1 cellular context compared by ENCODE assay signal in the genomic region with DNA sequence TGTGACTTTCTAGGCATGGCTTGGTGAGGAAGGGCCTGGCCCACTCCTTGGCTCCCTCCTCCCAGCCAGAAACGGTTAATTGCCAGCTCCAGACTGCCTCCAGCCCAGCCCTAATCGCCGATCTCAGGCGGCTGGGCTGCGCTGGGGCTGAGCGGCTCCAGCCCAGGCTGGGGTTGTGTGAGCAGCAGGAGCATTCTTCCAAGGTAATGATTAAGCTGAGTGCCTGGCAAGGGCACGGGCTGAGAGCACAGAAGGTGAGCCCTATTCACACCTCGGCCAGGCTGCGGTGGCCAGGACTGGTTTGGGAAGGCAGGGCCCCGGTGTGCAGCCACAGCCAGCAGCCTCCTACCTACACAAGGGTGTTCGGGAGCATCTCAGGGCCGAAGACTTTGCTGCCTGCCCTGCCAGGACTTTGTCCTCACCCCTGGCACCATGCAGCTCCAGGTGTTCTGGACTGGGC.
TF ChIP-seq lines count a peak whose summit lies in the region.

A gene (plus strand): TSS at position 257 of the 460 bp plus-strand sequence. CDS start 176 bp downstream, at position 433.

TF ChIP-seq in HepG2, 621 proteins besides CTCF, POLR2A, EP300 and RAD21 (continued from another document):
- TF ChIP-seq NCOR1 (IDR thresholded peaks at IDR 0.05; ENCODE audit: borderline replicate concordance, low read length): no peak
- TF ChIP-seq, protein P1, sequence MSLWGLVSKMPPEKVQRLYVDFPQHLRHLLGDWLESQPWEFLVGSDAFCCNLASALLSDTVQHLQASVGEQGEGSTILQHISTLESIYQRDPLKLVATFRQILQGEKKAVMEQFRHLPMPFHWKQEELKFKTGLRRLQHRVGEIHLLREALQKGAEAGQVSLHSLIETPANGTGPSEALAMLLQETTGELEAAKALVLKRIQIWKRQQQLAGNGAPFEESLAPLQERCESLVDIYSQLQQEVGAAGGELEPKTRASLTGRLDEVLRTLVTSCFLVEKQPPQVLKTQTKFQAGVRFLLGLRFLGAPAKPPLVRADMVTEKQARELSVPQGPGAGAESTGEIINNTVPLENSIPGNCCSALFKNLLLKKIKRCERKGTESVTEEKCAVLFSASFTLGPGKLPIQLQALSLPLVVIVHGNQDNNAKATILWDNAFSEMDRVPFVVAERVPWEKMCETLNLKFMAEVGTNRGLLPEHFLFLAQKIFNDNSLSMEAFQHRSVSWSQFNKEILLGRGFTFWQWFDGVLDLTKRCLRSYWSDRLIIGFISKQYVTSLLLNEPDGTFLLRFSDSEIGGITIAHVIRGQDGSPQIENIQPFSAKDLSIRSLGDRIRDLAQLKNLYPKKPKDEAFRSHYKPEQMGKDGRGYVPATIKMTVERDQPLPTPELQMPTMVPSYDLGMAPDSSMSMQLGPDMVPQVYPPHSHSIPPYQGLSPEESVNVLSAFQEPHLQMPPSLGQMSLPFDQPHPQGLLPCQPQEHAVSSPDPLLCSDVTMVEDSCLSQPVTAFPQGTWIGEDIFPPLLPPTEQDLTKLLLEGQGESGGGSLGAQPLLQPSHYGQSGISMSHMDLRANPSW (CRISPR knock-in tag; IDR thresholded peaks at IDR 0.05; ENCODE audit: borderline replicate concordance): no peak
- TF ChIP-seq ZNF235 (CRISPR knock-in tag; IDR thresholded peaks at IDR 0.05; ENCODE audit: borderline replicate concordance): no peak
- TF ChIP-seq, protein P2, sequence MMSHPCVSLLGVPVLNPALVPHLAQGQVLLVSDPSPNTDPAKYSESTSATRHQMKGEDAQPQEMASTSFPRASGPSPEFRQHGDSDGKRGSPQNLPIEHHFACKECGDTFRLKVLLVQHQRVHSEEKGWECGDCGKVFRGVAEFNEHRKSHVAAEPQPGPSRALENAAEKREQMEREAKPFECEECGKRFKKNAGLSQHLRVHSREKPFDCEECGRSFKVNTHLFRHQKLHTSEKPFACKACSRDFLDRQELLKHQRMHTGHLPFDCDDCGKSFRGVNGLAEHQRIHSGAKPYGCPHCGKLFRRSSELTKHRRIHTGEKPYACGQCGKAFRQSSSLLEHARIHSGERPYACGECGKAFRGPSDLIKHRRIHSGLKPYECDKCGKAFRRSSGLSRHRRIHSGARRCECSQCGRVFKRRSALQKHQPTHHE (CRISPR knock-in tag; IDR thresholded peaks at IDR 0.05; ENCODE audit: borderline replicate concordance): no peak
- TF ChIP-seq, protein P3, sequence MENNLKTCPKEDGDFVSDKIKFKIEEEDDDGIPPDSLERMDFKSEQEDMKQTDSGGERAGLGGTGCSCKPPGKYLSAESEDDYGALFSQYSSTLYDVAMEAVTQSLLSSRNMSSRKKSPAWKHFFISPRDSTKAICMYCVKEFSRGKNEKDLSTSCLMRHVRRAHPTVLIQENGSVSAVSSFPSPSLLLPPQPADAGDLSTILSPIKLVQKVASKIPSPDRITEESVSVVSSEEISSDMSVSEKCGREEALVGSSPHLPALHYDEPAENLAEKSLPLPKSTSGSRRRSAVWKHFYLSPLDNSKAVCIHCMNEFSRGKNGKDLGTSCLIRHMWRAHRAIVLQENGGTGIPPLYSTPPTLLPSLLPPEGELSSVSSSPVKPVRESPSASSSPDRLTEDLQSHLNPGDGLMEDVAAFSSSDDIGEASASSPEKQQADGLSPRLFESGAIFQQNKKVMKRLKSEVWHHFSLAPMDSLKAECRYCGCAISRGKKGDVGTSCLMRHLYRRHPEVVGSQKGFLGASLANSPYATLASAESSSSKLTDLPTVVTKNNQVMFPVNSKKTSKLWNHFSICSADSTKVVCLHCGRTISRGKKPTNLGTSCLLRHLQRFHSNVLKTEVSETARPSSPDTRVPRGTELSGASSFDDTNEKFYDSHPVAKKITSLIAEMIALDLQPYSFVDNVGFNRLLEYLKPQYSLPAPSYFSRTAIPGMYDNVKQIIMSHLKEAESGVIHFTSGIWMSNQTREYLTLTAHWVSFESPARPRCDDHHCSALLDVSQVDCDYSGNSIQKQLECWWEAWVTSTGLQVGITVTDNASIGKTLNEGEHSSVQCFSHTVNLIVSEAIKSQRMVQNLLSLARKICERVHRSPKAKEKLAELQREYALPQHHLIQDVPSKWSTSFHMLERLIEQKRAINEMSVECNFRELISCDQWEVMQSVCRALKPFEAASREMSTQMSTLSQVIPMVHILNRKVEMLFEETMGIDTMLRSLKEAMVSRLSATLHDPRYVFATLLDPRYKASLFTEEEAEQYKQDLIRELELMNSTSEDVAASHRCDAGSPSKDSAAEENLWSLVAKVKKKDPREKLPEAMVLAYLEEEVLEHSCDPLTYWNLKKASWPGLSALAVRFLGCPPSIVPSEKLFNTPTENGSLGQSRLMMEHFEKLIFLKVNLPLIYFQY (CRISPR knock-in tag; IDR thresholded peaks at IDR 0.05; ENCODE audit: borderline replicate concordance): peak; percentile 39; the same call in 1 of the 2 replicates
- TF ChIP-seq, protein P4, sequence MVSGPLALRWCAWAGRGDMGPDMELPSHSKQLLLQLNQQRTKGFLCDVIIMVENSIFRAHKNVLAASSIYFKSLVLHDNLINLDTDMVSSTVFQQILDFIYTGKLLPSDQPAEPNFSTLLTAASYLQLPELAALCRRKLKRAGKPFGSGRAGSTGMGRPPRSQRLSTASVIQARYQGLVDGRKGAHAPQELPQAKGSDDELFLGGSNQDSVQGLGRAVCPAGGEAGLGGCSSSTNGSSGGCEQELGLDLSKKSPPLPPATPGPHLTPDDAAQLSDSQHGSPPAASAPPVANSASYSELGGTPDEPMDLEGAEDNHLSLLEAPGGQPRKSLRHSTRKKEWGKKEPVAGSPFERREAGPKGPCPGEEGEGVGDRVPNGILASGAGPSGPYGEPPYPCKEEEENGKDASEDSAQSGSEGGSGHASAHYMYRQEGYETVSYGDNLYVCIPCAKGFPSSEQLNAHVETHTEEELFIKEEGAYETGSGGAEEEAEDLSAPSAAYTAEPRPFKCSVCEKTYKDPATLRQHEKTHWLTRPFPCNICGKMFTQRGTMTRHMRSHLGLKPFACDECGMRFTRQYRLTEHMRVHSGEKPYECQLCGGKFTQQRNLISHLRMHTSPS (CRISPR knock-in tag; IDR thresholded peaks at IDR 0.05; ENCODE audit: low read depth): 0 out of 2 replicates have a peak, but pooled peaks have one; percentile 49
- TF ChIP-seq MIER2 (CRISPR knock-in tag; IDR thresholded peaks at IDR 0.05): no peak
- TF ChIP-seq ZNF652 (CRISPR knock-in tag; IDR thresholded peaks at IDR 0.05; ENCODE audit: borderline replicate concordance, low read depth): peak; percentile 71
- 0 out of 2 replicates have a peak, but pooled peaks have one; percentile 54 for TF ChIP-seq SALL1 (CRISPR knock-in tag; IDR thresholded peaks at IDR 0.05)
- no peak for TF ChIP-seq LCORL (IDR thresholded peaks at IDR 0.05)
- TF ChIP-seq LCORL (CRISPR knock-in tag; IDR thresholded peaks at IDR 0.05): no peak
- TF ChIP-seq, protein P5, sequence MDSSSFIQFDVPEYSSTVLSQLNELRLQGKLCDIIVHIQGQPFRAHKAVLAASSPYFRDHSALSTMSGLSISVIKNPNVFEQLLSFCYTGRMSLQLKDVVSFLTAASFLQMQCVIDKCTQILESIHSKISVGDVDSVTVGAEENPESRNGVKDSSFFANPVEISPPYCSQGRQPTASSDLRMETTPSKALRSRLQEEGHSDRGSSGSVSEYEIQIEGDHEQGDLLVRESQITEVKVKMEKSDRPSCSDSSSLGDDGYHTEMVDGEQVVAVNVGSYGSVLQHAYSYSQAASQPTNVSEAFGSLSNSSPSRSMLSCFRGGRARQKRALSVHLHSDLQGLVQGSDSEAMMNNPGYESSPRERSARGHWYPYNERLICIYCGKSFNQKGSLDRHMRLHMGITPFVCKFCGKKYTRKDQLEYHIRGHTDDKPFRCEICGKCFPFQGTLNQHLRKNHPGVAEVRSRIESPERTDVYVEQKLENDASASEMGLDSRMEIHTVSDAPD (CRISPR knock-in tag; IDR thresholded peaks at IDR 0.05): 0 out of 2 replicates have a peak, but pooled peaks have one; percentile 45
- TF ChIP-seq MZF1 (CRISPR knock-in tag; IDR thresholded peaks at IDR 0.05; ENCODE audit: borderline replicate concordance): no peak
- TF ChIP-seq, protein P6, sequence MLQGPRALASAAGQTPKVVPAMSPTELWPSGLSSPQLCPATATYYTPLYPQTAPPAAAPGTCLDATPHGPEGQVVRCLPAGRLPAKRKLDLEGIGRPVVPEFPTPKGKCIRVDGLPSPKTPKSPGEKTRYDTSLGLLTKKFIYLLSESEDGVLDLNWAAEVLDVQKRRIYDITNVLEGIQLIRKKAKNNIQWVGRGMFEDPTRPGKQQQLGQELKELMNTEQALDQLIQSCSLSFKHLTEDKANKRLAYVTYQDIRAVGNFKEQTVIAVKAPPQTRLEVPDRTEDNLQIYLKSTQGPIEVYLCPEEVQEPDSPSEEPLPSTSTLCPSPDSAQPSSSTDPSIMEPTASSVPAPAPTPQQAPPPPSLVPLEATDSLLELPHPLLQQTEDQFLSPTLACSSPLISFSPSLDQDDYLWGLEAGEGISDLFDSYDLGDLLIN (CRISPR knock-in tag; IDR thresholded peaks at IDR 0.05; ENCODE audit: borderline replicate concordance): no peak
- TF ChIP-seq SATB2 (CRISPR knock-in tag; IDR thresholded peaks at IDR 0.05): no peak
- TF ChIP-seq POGZ (CRISPR knock-in tag; IDR thresholded peaks at IDR 0.05): no peak
- TF ChIP-seq NFIC (IDR thresholded peaks at IDR 0.05; ENCODE audit: low read length): no peak
- TF ChIP-seq ZNF674 (CRISPR knock-in tag; IDR thresholded peaks at IDR 0.05; ENCODE audit: low read depth): no peak
- no peak for TF ChIP-seq ETV5 (CRISPR knock-in tag; IDR thresholded peaks at IDR 0.05; ENCODE audit: borderline replicate concordance)
- TF ChIP-seq, protein P7, sequence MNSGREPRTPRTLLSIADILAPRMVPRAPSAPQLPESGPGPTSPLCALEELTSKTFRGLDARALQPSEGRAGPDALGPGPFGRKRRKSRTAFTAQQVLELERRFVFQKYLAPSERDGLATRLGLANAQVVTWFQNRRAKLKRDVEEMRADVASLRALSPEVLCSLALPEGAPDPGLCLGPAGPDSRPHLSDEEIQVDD (CRISPR knock-in tag; IDR thresholded peaks at IDR 0.05; ENCODE audit: borderline replicate concordance): 0 out of 2 replicates have a peak, but pooled peaks have one; percentile 42
- TF ChIP-seq, protein P8, sequence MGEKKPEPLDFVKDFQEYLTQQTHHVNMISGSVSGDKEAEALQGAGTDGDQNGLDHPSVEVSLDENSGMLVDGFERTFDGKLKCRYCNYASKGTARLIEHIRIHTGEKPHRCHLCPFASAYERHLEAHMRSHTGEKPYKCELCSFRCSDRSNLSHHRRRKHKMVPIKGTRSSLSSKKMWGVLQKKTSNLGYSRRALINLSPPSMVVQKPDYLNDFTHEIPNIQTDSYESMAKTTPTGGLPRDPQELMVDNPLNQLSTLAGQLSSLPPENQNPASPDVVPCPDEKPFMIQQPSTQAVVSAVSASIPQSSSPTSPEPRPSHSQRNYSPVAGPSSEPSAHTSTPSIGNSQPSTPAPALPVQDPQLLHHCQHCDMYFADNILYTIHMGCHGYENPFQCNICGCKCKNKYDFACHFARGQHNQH (CRISPR knock-in tag; IDR thresholded peaks at IDR 0.05): no peak
- no peak for TF ChIP-seq SAFB2 (CRISPR knock-in tag; IDR thresholded peaks at IDR 0.05; ENCODE audit: borderline replicate concordance, low read depth)
- TF ChIP-seq NR2F1 (CRISPR knock-in tag; IDR thresholded peaks at IDR 0.05): 0 out of 4 replicates have a peak, but pooled peaks of 1 of the 2 experiments have one; percentile 27
- TF ChIP-seq REXO4 (CRISPR knock-in tag; IDR thresholded peaks at IDR 0.05; ENCODE audit: borderline replicate concordance): no peak
- TF ChIP-seq, protein P9, sequence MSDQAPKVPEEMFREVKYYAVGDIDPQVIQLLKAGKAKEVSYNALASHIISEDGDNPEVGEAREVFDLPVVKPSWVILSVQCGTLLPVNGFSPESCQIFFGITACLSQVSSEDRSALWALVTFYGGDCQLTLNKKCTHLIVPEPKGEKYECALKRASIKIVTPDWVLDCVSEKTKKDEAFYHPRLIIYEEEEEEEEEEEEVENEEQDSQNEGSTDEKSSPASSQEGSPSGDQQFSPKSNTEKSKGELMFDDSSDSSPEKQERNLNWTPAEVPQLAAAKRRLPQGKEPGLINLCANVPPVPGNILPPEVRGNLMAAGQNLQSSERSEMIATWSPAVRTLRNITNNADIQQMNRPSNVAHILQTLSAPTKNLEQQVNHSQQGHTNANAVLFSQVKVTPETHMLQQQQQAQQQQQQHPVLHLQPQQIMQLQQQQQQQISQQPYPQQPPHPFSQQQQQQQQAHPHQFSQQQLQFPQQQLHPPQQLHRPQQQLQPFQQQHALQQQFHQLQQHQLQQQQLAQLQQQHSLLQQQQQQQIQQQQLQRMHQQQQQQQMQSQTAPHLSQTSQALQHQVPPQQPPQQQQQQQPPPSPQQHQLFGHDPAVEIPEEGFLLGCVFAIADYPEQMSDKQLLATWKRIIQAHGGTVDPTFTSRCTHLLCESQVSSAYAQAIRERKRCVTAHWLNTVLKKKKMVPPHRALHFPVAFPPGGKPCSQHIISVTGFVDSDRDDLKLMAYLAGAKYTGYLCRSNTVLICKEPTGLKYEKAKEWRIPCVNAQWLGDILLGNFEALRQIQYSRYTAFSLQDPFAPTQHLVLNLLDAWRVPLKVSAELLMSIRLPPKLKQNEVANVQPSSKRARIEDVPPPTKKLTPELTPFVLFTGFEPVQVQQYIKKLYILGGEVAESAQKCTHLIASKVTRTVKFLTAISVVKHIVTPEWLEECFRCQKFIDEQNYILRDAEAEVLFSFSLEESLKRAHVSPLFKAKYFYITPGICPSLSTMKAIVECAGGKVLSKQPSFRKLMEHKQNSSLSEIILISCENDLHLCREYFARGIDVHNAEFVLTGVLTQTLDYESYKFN (CRISPR knock-in tag; conservative IDR thresholded peaks at IDR 0.05): peak; percentile 33; the same call in 1 of the 2 replicates
- no peak for TF ChIP-seq RARG (CRISPR knock-in tag; IDR thresholded peaks at IDR 0.05; ENCODE audit: low read depth)
- no peak for TF ChIP-seq NRL (CRISPR knock-in tag; IDR thresholded peaks at IDR 0.05; ENCODE audit: borderline replicate concordance)
- no peak; the same call in 1 of the 2 replicates for TF ChIP-seq NFKB2 (CRISPR knock-in tag; IDR thresholded peaks at IDR 0.05; ENCODE audit: borderline replicate concordance)
- TF ChIP-seq ZNF878 (CRISPR knock-in tag; IDR thresholded peaks at IDR 0.05): no peak
